1 cellular context compared by ENCODE assay signal in the genomic region with DNA sequence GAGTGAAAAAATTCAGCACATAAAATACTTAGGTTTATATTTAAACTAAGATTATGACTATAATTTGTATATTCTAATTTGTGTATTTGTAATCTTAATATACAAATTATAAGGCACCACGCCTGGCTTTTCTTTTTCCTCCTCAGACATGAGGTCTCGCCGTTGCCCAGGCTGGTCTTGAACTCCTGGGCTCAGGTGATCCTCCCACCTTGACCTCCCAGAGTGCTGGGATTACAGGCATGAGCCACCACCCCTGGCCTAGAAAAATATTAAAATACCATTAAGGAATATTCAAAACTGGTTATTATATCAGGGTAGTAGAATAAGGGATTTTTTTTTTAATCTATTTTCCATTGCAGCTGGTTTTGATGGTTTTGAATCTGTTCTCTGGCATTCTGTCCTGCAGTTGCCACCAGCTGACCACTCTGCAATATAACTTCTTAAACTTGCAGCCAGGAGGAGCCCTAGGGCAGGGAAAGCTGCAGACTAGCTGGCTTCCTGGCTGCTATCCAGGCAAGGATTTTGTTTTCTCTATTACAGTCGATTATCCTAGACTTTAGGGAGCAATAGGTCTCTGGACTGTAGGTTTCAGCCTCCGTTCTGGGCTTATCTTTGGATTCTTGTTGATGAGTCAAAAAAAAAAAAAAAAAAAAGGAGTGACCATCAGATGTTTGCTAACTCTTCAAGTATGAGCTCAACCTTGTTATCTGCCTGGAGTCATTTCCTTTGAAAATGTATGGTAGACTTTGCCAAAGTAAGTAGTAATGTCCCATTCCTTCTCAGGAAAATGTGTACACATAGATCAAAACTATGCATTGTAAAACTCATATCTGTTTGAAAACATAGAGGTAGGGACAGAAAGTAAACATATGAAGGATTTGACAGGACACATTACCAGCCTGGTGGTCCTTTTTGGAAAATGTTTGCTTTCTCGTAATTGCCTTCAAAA.
TF ChIP-seq lines count a peak whose summit lies in the region.

No MANE protein-coding gene starts in this region.

TF ChIP-seq in GM23338, 12 proteins besides CTCF, POLR2A, EP300 and RAD21 (continued from another document):
- TF ChIP-seq, protein P1, sequence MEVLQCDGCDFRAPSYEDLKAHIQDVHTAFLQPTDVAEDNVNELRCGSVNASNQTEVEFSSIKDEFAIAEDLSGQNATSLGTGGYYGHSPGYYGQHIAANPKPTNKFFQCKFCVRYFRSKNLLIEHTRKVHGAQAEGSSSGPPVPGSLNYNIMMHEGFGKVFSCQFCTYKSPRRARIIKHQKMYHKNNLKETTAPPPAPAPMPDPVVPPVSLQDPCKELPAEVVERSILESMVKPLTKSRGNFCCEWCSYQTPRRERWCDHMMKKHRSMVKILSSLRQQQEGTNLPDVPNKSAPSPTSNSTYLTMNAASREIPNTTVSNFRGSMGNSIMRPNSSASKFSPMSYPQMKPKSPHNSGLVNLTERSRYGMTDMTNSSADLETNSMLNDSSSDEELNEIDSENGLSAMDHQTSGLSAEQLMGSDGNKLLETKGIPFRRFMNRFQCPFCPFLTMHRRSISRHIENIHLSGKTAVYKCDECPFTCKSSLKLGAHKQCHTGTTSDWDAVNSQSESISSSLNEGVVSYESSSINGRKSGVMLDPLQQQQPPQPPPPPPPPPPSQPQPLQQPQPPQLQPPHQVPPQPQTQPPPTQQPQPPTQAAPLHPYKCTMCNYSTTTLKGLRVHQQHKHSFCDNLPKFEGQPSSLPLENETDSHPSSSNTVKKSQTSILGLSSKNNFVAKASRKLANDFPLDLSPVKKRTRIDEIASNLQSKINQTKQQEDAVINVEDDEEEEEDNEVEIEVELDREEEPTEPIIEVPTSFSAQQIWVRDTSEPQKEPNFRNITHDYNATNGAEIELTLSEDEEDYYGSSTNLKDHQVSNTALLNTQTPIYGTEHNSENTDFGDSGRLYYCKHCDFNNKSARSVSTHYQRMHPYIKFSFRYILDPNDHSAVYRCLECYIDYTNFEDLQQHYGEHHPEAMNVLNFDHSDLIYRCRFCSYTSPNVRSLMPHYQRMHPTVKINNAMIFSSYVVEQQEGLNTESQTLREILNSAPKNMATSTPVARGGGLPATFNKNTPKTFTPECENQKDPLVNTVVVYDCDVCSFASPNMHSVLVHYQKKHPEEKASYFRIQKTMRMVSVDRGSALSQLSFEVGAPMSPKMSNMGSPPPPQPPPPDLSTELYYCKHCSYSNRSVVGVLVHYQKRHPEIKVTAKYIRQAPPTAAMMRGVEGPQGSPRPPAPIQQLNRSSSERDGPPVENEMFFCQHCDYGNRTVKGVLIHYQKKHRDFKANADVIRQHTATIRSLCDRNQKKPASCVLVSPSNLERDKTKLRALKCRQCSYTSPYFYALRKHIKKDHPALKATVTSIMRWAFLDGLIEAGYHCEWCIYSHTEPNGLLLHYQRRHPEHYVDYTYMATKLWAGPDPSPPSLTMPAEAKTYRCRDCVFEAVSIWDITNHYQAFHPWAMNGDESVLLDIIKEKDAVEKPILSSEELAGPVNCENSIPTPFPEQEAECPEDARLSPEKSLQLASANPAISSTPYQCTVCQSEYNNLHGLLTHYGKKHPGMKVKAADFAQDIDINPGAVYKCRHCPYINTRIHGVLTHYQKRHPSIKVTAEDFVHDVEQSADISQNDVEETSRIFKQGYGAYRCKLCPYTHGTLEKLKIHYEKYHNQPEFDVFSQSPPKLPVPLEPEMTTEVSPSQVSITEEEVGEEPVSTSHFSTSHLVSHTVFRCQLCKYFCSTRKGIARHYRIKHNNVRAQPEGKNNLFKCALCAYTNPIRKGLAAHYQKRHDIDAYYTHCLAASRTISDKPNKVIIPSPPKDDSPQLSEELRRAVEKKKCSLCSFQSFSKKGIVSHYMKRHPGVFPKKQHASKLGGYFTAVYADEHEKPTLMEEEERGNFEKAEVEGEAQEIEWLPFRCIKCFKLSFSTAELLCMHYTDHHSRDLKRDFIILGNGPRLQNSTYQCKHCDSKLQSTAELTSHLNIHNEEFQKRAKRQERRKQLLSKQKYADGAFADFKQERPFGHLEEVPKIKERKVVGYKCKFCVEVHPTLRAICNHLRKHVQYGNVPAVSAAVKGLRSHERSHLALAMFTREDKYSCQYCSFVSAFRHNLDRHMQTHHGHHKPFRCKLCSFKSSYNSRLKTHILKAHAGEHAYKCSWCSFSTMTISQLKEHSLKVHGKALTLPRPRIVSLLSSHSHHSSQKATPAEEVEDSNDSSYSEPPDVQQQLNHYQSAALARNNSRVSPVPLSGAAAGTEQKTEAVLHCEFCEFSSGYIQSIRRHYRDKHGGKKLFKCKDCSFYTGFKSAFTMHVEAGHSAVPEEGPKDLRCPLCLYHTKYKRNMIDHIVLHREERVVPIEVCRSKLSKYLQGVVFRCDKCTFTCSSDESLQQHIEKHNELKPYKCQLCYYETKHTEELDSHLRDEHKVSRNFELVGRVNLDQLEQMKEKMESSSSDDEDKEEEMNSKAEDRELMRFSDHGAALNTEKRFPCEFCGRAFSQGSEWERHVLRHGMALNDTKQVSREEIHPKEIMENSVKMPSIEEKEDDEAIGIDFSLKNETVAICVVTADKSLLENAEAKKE (CRISPR knock-in tag; IDR thresholded peaks at IDR 0.05): no peak
- TF ChIP-seq, protein P2, sequence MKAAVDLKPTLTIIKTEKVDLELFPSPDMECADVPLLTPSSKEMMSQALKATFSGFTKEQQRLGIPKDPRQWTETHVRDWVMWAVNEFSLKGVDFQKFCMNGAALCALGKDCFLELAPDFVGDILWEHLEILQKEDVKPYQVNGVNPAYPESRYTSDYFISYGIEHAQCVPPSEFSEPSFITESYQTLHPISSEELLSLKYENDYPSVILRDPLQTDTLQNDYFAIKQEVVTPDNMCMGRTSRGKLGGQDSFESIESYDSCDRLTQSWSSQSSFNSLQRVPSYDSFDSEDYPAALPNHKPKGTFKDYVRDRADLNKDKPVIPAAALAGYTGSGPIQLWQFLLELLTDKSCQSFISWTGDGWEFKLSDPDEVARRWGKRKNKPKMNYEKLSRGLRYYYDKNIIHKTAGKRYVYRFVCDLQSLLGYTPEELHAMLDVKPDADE (IDR thresholded peaks at IDR 0.05): no peak
